Comparison of ENCODE assay signal across 10 cellular contexts in genomic region chr17:38452719-38453118, GRCh38. TPM values are rescaled to one million over a fixed set of nuclear protein-coding genes. Genes with fewer than 3 reads are reported as not detected.
DNase-seq lines count a peak whose midpoint lies in the region; ATAC-seq and TF ChIP-seq lines count a peak whose summit lies in the region.
"Had no signal": no experiment of that assay in that cellular context is flagged by ENCODE, and none has a peak within 500 bp of the region (broad histone marks: within the 10 kb centered on the region; RNA-seq: fewer than 3 reads in every experiment).

No MANE protein-coding gene starts in this region.

- no peak overlapping the region for H2BK15ac ChIP-seq in H9 (ENCODE audit: low read depth, low read length)

- H3K36me3 Mint-ChIP-seq in H9 (ENCODE audit: insufficient read depth in 1 of 3, low read depth in 3 of 3), result peaks cover 4 to 13% (median 5%) of the 10 kb centered on the region in 3 experiments; a peak in 5 of 7 replicates

- H3K4me2 ChIP-seq in H9 (ENCODE audit: insufficient read depth, insufficient read length, low read length), result peak overlapping the region; percentile 76

- H3K4ac ChIP-seq in H9 (ENCODE audit: low read depth, low read length), result no peak overlapping the region; the same call in 1 of the 2 replicates

- H3K4me3 Mint-ChIP-seq in H9, result peak overlapping the region; percentile 79 to 85
- H3K4me3 Mint-ChIP-seq: activated CD4-positive, alpha-beta memory T cell treated with anti-CD3 and anti-CD28 coated beads, Interleukin-2, amount 10 ng/mL, durations not matched to agents 7 days and 5 days had no signal

- no peak overlapping the region for H2AFZ ChIP-seq in H9 (ENCODE audit: low read length)

- peak overlapping the region; percentile 98 to 100 (median 99) for H3K27ac Mint-ChIP-seq in H9
- H3K27ac Mint-ChIP-seq: activated CD4-positive, alpha-beta memory T cell treated with anti-CD3 and anti-CD28 coated beads, Interleukin-2, amount 10 ng/mL, durations not matched to agents 7 days and 5 days had no signal

- H3K4me1 Mint-ChIP-seq in H9, result peaks cover 68 to 78% of the 10 kb centered on the region in 2 experiments

- no peak overlapping the region for H4K91ac ChIP-seq in H9 (ENCODE audit: insufficient read length, low read depth, low read length)

- H3K4me3 ChIP-seq in WERI-Rb-1 (ENCODE audit: low read depth, low read length), result no peak overlapping the region
- H3K4me3 ChIP-seq in iPS-11a (ENCODE audit: low read depth, low read length), result peak overlapping the region; percentile 31
- peak overlapping the region in 5 of 8 donors; percentile 3 to 66 (median 45) for H3K4me3 ChIP-seq in spleen

- no peak overlapping the region for H3K18ac ChIP-seq in H9 (ENCODE audit: insufficient read length, low read depth, low read length)

- H3K56ac ChIP-seq in H9 (ENCODE audit: insufficient read length, low read depth, low read length), result no peak overlapping the region

- H2BK120ac ChIP-seq in H9 (ENCODE audit: low read depth, low read length, poor library complexity, severe bottlenecking), result no peak overlapping the region

- ATAC-seq in GM18873 (IDR thresholded peaks at IDR 0.05; ENCODE audit: low FRiP score, unreplicated experiment) (no peak), GM21723 (IDR thresholded peaks at IDR 0.05; ENCODE audit: unreplicated experiment) (no peak), HG03139 (IDR thresholded peaks at IDR 0.05; ENCODE audit: unreplicated experiment) (no peak)

- no peak overlapping the region for H2BK12ac ChIP-seq in H9 (ENCODE audit: insufficient read length, low read depth, low read length)

- peaks cover 2% of the 10 kb centered on the region for H3K79me1 ChIP-seq in H9 (ENCODE audit: insufficient read depth, low read depth, low read length, poor library complexity, severe bottlenecking)

- no peaks in the 10 kb centered on the region for H3K9me3 ChIP-seq in H9 (ENCODE audit: control insufficient read depth, low read depth, low read length)
- H3K9me3 ChIP-seq in WERI-Rb-1 (ENCODE audit: severe bottlenecking), result no peaks in the 10 kb centered on the region
- no peaks in the 10 kb centered on the region for H3K9me3 ChIP-seq in spleen

- H2BK5ac ChIP-seq in H9 (ENCODE audit: insufficient read length, low read length), result no peak overlapping the region

- H4K20me1 ChIP-seq in H9 (ENCODE audit: control insufficient read depth, insufficient read depth, insufficient read length), result no peaks in the 10 kb centered on the region

- DNase-seq in H9, result no peak
- no peak for DNase-seq in WERI-Rb-1
- DNase-seq in spleen, result no peak
- no peak for DNase-seq in T-helper 9 cell
- DNase-seq: activated CD4-positive, alpha-beta memory T cell treated with anti-CD3 and anti-CD28 coated beads, Interleukin-2, amount 10 ng/mL, durations not matched to agents 7 days and 5 days; stimulated activated CD4-positive, alpha-beta T cell treated with anti-CD3 and anti-CD28 coated beads, Interleukin-4, amount 100 ng/mL, for 1 hour had no signal

- no peak overlapping the region for H3K9ac ChIP-seq in H9 (ENCODE audit: extremely low read depth, insufficient read length, low read length)

- WGBS in H9 (ENCODE audit: extremely low coverage, insufficient read length, low lambda C conversion rate), result no CpG with 5 or more reads among the region's 6 CpGs
- WGBS in spleen, 5 donors, result 60 to 89% (median 79%) methylated on average over 5 to 6 of the region's 6 CpGs

- no peak overlapping the region for H2AK5ac ChIP-seq in H9 (ENCODE audit: insufficient read length, low read length)

- intact Hi-C loops in spleen (cut with DNase I; ENCODE audit: low total_unique reads), result no loop called here

- H2BK20ac ChIP-seq in H9 (ENCODE audit: low read depth, low read length, poor library complexity, severe bottlenecking), result no peak overlapping the region

- H3K79me2 ChIP-seq in H9 (ENCODE audit: insufficient read depth, low read length), result peaks cover 26% of the 10 kb centered on the region; the same call in 1 of the 2 replicates

- H3K14ac ChIP-seq in H9 (ENCODE audit: insufficient read depth, low read length), result no peak overlapping the region

- no peak overlapping the region for H4K8ac ChIP-seq in H9 (replicated peaks; ENCODE audit: insufficient read length, low read depth, low read length)

- no peaks in the 10 kb centered on the region; the same call in 1 of the 2 replicates for H3K27me3 Mint-ChIP-seq in H9 (ENCODE audit: low read depth)

- no peaks in the 10 kb centered on the region for H3K9me3 Mint-ChIP-seq in H9
- H3K9me3 Mint-ChIP-seq: activated CD4-positive, alpha-beta memory T cell treated with anti-CD3 and anti-CD28 coated beads, Interleukin-2, amount 10 ng/mL, durations not matched to agents 7 days and 5 days had no signal

- H3K27ac ChIP-seq in H9 (ENCODE audit: insufficient read length, low read depth, low read length), result peak overlapping the region; percentile 19
- peak overlapping the region; percentile 91 for H3K27ac ChIP-seq in WERI-Rb-1
- peak overlapping the region; percentile 36 to 92 (median 82) for H3K27ac ChIP-seq in spleen

- no peak for TF ChIP-seq CTCF in H9 (conservative IDR thresholded peaks at IDR 0.05)
- no peak for TF ChIP-seq CTCF in WERI-Rb-1 (IDR thresholded peaks at IDR 0.05; ENCODE audit: low read depth, low read length)
- TF ChIP-seq CTCF in spleen (IDR thresholded peaks at IDR 0.05 in 8 of 11, conservative IDR thresholded peaks at IDR 0.05 in 3 of 11), result no peak

- no peaks in the 10 kb centered on the region for H3K36me3 ChIP-seq in WERI-Rb-1
- H3K36me3 ChIP-seq in spleen, result peaks cover 0 to 2% (median 0%) of the 10 kb centered on the region in 6 donors

- peaks cover 19% of the 10 kb centered on the region for H3K23me2 ChIP-seq in H9 (ENCODE audit: insufficient read length, low read depth, low read length, poor library complexity, severe bottlenecking)

- no peak for TF ChIP-seq POLR2A in spleen (IDR thresholded peaks at IDR 0.05)

- H3T11ph ChIP-seq in H9 (ENCODE audit: low read length), result no peak overlapping the region

- no peaks in the 10 kb centered on the region for H3K27me3 ChIP-seq in H9 (ENCODE audit: insufficient read depth, low read length)
- no peaks in the 10 kb centered on the region for H3K27me3 ChIP-seq in WERI-Rb-1 (ENCODE audit: insufficient read depth, low read depth, severe bottlenecking)
- H3K27me3 ChIP-seq in spleen (replicated peaks in 1 of 7), result peaks cover 0 to 58% (median 7%) of the 10 kb centered on the region in 7 donors

- H4K5ac ChIP-seq in H9 (ENCODE audit: insufficient read length, low read depth, low read length), result no peak overlapping the region

- H3K4me1 ChIP-seq in H9 (ENCODE audit: insufficient read depth, low read length), result peaks cover 27% of the 10 kb centered on the region
- peaks cover 19 to 96% (median 74%) of the 10 kb centered on the region in 6 donors for H3K4me1 ChIP-seq in spleen

- H3K23ac ChIP-seq in H9 (ENCODE audit: insufficient read length, low read depth, low read length), result no peak overlapping the region

RNA-seq across cellular contexts. Expression of gene ARHGAP23, which starts 24.5 kb away (rescaled TPM):
- total RNA-seq in H9 (2021) (96.3 and 97.9 TPM in 2 replicates), spleen (100 to 1,000 TPM in 4 of 7 donors, 10 to 100 TPM in 3; 60.5 to 250 (median 109) TPM)
- polyA plus RNA-seq in spleen, result 10 to 100 TPM in 1 of 3 donors, 1 to 10 TPM in 2; 7.5 to 35.4 (median 9.0) TPM

Comparison
In these comparisons a context has a peak if more than half of its experiments do, and no peak if none do; other contexts are left out.
1. H3K27ac ChIP-seq: peak in every context shown above with its lines; median percentile 91 in WERI-Rb-1; 82 in spleen; 19 in H9.